28 cellular contexts compared by ENCODE assay signal in the genomic region with DNA sequence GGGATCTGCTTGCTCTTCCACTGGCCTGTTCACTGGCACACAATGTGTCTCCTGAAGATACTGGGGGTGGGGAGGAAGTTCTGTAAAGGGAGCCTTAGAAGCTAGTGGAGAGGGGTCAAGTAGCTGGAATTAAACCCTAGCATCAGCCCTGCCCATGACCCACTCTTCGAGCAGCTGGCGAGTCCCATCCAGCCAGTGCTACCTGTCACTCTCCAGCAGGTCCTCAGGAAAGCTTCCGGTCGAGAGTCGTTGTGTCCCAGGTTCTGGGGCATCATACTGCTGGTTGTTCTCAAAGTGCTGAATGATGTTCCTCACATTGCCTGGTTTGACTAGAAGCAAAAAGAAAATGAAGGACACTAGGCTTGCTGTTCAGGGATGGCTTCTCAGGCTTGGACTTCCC. TPM values are rescaled to one million over a fixed set of nuclear protein-coding genes. Genes with fewer than 3 reads are reported as not detected.
"Had no signal": no experiment of that assay in that cellular context is flagged by ENCODE, and none has a peak within 500 bp of the region (broad histone marks: within the 10 kb centered on the region; RNA-seq: fewer than 3 reads in every experiment).

No MANE protein-coding gene starts in this region.

- H3K27me3 Mint-ChIP-seq: naive B cell had no signal

- H3K27ac ChIP-seq: coronary artery, dorsolateral prefrontal cortex, epithelial cell of prostate, esophagus squamous epithelium, gastrocnemius medialis, heart right ventricle, left lung, lower lobe of right lung had no signal

- H3K4me1 Mint-ChIP-seq: mesothelial cell of epicardium, naive B cell had no signal

- H3K4me3 Mint-ChIP-seq: mesothelial cell of epicardium, naive B cell had no signal

- ATAC-seq: esophagus mucosa, gastrocnemius medialis, heart right ventricle, left colon, left lung, left ventricle myocardium superior, lower lobe of right lung, mucosa of descending colon had no signal

- H3K4me3 ChIP-seq: coronary artery, dorsolateral prefrontal cortex, esophagus squamous epithelium, gastrocnemius medialis, heart right ventricle, left lung, lower lobe of right lung, mucosa of descending colon had no signal

- DNase-seq: dermis blood vessel endothelial cell; dorsolateral prefrontal cortex; effector CD4-positive, alpha-beta T cell; effector memory CD4-positive, alpha-beta T cell; erythroblast; esophagus squamous epithelium; foreskin fibroblast; foreskin melanocyte; gastrocnemius medialis; glutamatergic neuron; heart right ventricle; hippocampal formation; islet precursor cell; kidney; kidney glomerular epithelial cell; left colon; left lung; left ventricle myocardium superior; lower lobe of right lung; mesenchymal stem cell; mucosa of descending colon; naive B cell had no signal

- H3K9me3 Mint-ChIP-seq: mesothelial cell of epicardium, naive B cell had no signal

- H3K27ac Mint-ChIP-seq: mesothelial cell of epicardium, naive B cell had no signal

- H3K9me3 ChIP-seq: esophagus squamous epithelium, gastrocnemius medialis, heart right ventricle, left lung, lower lobe of right lung, mucosa of descending colon had no signal

- H3K27me3 ChIP-seq: dorsolateral prefrontal cortex, esophagus squamous epithelium, gastrocnemius medialis, heart right ventricle, left lung had no signal

- H3K4me1 ChIP-seq: gastrocnemius medialis, heart right ventricle, left lung, lower lobe of right lung had no signal

RNA-seq across cellular contexts. Expression of a gene that starts 30.9 kb away (rescaled TPM):
- total RNA-seq: esophagus mucosa, esophagus squamous epithelium, gastrocnemius medialis, left colon, lower leg skin, mucosa of descending colon, myocyte had no signal
